ENCODE assay signal across 23 cellular contexts in genomic region chr5:100584889-100585288, GRCh38.
"Had no signal": no experiment of that assay in that cellular context is flagged by ENCODE, and none has a peak within 500 bp of the region (broad histone marks: within the 10 kb centered on the region; RNA-seq: fewer than 3 reads in every experiment).

No MANE protein-coding gene starts in this region.

- H3K79me2 ChIP-seq: hepatocyte had no signal

- ATAC-seq: foreskin keratinocyte; gastroesophageal sphincter; heart left ventricle; left lobe of liver; natural killer cell; pancreas; right lobe of liver; stimulated activated naive CD8-positive, alpha-beta T cell treated with anti-CD3 and anti-CD28 coated beads, Interleukin-15, amount 100 ng/mL, for 72 hours had no signal

- H3K4me3 ChIP-seq: coronary artery, esophagus muscularis mucosa, gastroesophageal sphincter, heart left ventricle, hepatocyte, lung, pancreas, right lobe of liver, thyroid gland, vagina had no signal

- DNase-seq: dermis blood vessel endothelial cell; effector memory CD4-positive, alpha-beta T cell; foreskin keratinocyte; heart left ventricle; kidney; natural killer cell; pancreas; right lobe of liver; small intestine; stimulated activated CD4-positive, alpha-beta T cell treated with anti-CD3 and anti-CD28 coated beads, Interleukin-15, amount 100 ng/mL, for 24 hours; stimulated activated CD4-positive, alpha-beta T cell treated with anti-CD3 and anti-CD28 coated beads, Interleukin-2, amount 100 ng/mL, for 48 hours; stimulated activated CD8-positive, alpha-beta memory T cell treated with anti-CD3 and anti-CD28 coated beads, Interleukin-4, amount 100 ng/mL, for 48 hours; stimulated activated naive CD4-positive, alpha-beta T cell; stimulated activated naive CD8-positive, alpha-beta T cell treated with anti-CD3 and anti-CD28 coated beads, Interleukin-15, amount 100 ng/mL, for 72 hours; thyroid gland; trophoblast cell had no signal

- H2AFZ ChIP-seq: hepatocyte had no signal

- H3K4me2 ChIP-seq: hepatocyte had no signal

- H3K27me3 ChIP-seq: esophagus muscularis mucosa, foreskin keratinocyte, gastroesophageal sphincter, heart left ventricle, hepatocyte, right lobe of liver, thyroid gland, vagina had no signal

- H3K36me3 ChIP-seq: pancreas, right lobe of liver, thyroid gland, vagina had no signal

- H3K27ac ChIP-seq: coronary artery, esophagus muscularis mucosa, foreskin keratinocyte, gastroesophageal sphincter, heart left ventricle, hepatocyte, pancreas, right lobe of liver, thyroid gland, vagina had no signal

- H3K4me1 ChIP-seq: esophagus muscularis mucosa, foreskin keratinocyte, heart left ventricle, pancreas, right lobe of liver, vagina had no signal
